In the genomic region with DNA sequence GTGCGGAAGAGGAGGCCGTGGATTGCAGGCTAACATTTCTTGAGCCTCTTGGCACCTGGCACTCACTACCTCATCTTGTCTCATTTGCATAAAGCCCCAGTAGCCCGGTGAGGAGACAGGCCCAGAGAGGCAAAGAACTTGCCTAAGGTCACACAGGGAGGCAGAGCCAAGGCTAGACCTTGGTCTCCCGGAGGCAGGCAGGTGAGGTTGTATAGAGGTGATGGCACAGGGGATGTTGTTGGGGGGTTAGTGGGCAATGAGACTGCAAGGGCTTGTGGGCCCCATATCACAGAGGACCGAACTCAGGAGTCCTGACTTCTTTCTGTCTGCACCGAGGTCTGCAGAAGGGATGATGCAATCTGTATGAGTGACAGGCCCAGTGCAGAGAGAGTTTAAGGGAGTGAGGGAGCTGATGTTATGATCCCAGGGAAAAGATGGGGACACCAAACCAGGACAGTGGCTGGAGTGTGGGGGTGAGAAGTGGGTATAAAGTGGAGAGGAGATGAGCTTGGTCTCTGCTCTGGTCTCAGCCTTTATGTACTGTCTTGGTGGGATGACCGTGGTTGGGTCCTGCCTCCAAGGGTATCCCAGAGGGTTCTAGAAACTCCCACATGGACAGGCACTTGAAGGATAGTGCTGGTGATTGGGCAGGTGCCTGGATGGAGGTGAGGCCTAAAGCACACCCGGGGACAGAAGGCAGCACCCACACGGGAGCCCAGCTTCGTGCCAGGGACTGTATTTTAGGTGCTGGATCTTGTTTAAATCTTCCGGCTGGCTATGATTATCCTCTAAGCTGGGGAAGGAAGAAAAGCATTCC, we compare ENCODE assay signal across 8 cellular contexts. TPM values are rescaled to one million over a fixed set of nuclear protein-coding genes. Genes with fewer than 3 reads are reported as not detected.
DNase-seq lines count a peak whose midpoint lies in the region; ATAC-seq and TF ChIP-seq lines count a peak whose summit lies in the region.

No MANE protein-coding gene starts in this region.

- H3K27ac ChIP-seq in caudate nucleus (ENCODE audit: low read depth, low read length) (peak overlapping the region; percentile 97), mesodermal cell (ENCODE audit: low read depth, low read length, severe bottlenecking) (peak overlapping the region; percentile 95), tibial nerve (peak overlapping the region; percentile 83 to 99 (median 92))

- H3K9me3 ChIP-seq in mesodermal cell (ENCODE audit: control insufficient read depth, low read length), result no peaks in the 10 kb centered on the region
- H3K9me3 ChIP-seq in tibial nerve, result no peaks in the 10 kb centered on the region

- no peaks in the 10 kb centered on the region for H3K27me3 ChIP-seq in tibial nerve

- H3K36me3 ChIP-seq in mesodermal cell (ENCODE audit: control insufficient read depth, insufficient read depth, low read length), result peaks cover 22% of the 10 kb centered on the region
- no peaks in the 10 kb centered on the region for H3K36me3 ChIP-seq in tibial nerve

- no peak for TF ChIP-seq CTCF in tibial nerve (IDR thresholded peaks at IDR 0.05)

- H3K4me1 ChIP-seq in mesodermal cell (ENCODE audit: control insufficient read depth, insufficient read depth, low read length, poor library complexity, severe bottlenecking) (peaks cover 56% of the 10 kb centered on the region), tibial nerve (peaks cover 14 to 98% (median 78%) of the 10 kb centered on the region in 4 donors)

- no peak for ATAC-seq in GM21526 (IDR thresholded peaks at IDR 0.05; ENCODE audit: low FRiP score, unreplicated experiment)

- WGBS in mesodermal cell (ENCODE audit: insufficient coverage in 2 of 2), 2 experiments, result 68 to 79% methylated on average over 5 to 7 of the region's 11 CpGs
- 29 to 33% methylated on average over 11 of the region's 11 CpGs for WGBS in tibial nerve, 2 donors

- TF ChIP-seq EP300 in tibial nerve (IDR thresholded peaks at IDR 0.05), result no peak

- peak; percentile 18 for DNase-seq in NCI-H526 treated with DMSO at 0.1 percent for 48 hours (lab: John Stamatoyannopoulos, UW)
- DNase-seq in NCI-H526 (lab: John Stamatoyannopoulos, UW), result no peak
- DNase-seq in caudate nucleus (lab: John Stamatoyannopoulos, UW), result peak in 1 of 61 donors; percentile 65
- DNase-seq in tibial nerve (ENCODE audit: low spot score in 2 of 2), result peak in 1 of 2 donors; percentile 15
- no peak for DNase-seq in COLO668 (lab: John Stamatoyannopoulos, UW; ENCODE audit: unreplicated experiment)
- DNase-seq in NCI-H1092 treated with DMSO at 0.1 percent for 48 hours (lab: John Stamatoyannopoulos, UW), result no peak

- TF ChIP-seq POLR2A in tibial nerve (IDR thresholded peaks at IDR 0.05), result no peak

- H3K4me3 ChIP-seq in mesodermal cell (ENCODE audit: extremely low read depth, insufficient read depth, low read length, poor library complexity, severe bottlenecking), result no peak overlapping the region
- peak overlapping the region in 2 of 4 donors; percentile 8 to 17 for H3K4me3 ChIP-seq in tibial nerve

RNA-seq across cellular contexts. Expression of gene GSN, which starts 21.8 kb away (rescaled TPM):
- polyA plus RNA-seq in mesodermal cell (2013, experiment 1 of 2), result 329 TPM
- polyA plus RNA-seq in mesodermal cell (2013, experiment 2 of 2), result 247 TPM
- total RNA-seq in tibial nerve, result 1,000 to 10,000 TPM; 1,899 to 6,678 (median 4,539) TPM
